In genomic region chr20:46282669-46283068, GRCh38 we compare ENCODE assay signal across 3 cellular contexts.
TF ChIP-seq lines count a peak whose summit lies in the region.

No MANE protein-coding gene starts in this region.

TF ChIP-seq in HepG2, 621 proteins besides CTCF, POLR2A, EP300 and RAD21:
- TF ChIP-seq, protein P1, sequence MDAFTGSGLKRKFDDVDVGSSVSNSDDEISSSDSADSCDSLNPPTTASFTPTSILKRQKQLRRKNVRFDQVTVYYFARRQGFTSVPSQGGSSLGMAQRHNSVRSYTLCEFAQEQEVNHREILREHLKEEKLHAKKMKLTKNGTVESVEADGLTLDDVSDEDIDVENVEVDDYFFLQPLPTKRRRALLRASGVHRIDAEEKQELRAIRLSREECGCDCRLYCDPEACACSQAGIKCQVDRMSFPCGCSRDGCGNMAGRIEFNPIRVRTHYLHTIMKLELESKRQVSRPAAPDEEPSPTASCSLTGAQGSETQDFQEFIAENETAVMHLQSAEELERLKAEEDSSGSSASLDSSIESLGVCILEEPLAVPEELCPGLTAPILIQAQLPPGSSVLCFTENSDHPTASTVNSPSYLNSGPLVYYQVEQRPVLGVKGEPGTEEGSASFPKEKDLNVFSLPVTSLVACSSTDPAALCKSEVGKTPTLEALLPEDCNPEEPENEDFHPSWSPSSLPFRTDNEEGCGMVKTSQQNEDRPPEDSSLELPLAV (CRISPR knock-in tag; conservative IDR thresholded peaks at IDR 0.05; ENCODE audit: low read depth), result no peak
- TF ChIP-seq ZNF274 (CRISPR knock-in tag; IDR thresholded peaks at IDR 0.05), result no peak

TF ChIP-seq in H1, 55 proteins besides CTCF, POLR2A, EP300 and RAD21:
- TF ChIP-seq JUN (IDR thresholded peaks at IDR 0.05; ENCODE audit: low read depth, low read length) (no peak), TCF12 (IDR thresholded peaks at IDR 0.05; ENCODE audit: low read depth, low read length) (0 out of 2 replicates have a peak, but pooled peaks have one; percentile 60)

TF ChIP-seq in HEK293T, 16 proteins besides CTCF, POLR2A, EP300 and RAD21:
- TF ChIP-seq TARDBP (IDR thresholded peaks at IDR 0.05), result no peak
- no peak for TF ChIP-seq FOXK2 (IDR thresholded peaks at IDR 0.05)
- TF ChIP-seq L3MBTL2 (conservative IDR thresholded peaks at IDR 0.05), result no peak
- TF ChIP-seq ARNT (IDR thresholded peaks at IDR 0.05), result no peak
- TF ChIP-seq SUZ12 (IDR thresholded peaks at IDR 0.05), result no peak
- TF ChIP-seq ZNF384 (IDR thresholded peaks at IDR 0.05), result no peak
- no peak for TF ChIP-seq FOXM1 (IDR thresholded peaks at IDR 0.05; ENCODE audit: borderline replicate concordance)
- TF ChIP-seq, protein P2, sequence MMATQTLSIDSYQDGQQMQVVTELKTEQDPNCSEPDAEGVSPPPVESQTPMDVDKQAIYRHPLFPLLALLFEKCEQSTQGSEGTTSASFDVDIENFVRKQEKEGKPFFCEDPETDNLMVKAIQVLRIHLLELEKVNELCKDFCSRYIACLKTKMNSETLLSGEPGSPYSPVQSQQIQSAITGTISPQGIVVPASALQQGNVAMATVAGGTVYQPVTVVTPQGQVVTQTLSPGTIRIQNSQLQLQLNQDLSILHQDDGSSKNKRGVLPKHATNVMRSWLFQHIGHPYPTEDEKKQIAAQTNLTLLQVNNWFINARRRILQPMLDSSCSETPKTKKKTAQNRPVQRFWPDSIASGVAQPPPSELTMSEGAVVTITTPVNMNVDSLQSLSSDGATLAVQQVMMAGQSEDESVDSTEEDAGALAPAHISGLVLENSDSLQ (IDR thresholded peaks at IDR 0.05), result no peak
- no peak for TF ChIP-seq BHLHE40 (IDR thresholded peaks at IDR 0.05; ENCODE audit: borderline replicate concordance)
- TF ChIP-seq CTBP1 (IDR thresholded peaks at IDR 0.05; ENCODE audit: borderline replicate concordance), result no peak
- no peak for TF ChIP-seq NFRKB (IDR thresholded peaks at IDR 0.05)
- no peak for TF ChIP-seq FOXA1 (IDR thresholded peaks at IDR 0.05)
- no peak for TF ChIP-seq LEF1 (IDR thresholded peaks at IDR 0.05; ENCODE audit: borderline replicate concordance)
